Comparison of ENCODE assay signal across 16 cellular contexts in the genomic region with DNA sequence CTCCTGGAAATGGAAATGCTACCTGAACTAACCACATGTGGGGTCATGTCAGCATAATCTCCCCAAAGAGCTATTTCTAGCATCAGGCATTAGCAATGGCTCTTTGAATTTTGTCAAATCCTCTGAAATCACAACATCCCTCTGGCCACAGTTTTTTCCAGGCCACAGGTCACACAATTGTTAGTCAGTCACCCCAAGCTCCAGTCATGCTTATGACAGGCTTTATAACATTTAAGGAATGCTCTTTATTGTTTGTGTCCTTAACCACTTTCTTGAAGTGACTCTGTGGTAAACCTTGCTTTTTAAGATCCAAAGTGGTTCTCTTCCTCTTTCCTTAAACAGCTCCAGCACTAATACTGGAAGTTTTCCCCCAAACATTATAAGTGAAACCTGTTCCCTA.
"Had no signal": no experiment of that assay in that cellular context is flagged by ENCODE, and none has a peak within 500 bp of the region (broad histone marks: within the 10 kb centered on the region; RNA-seq: fewer than 3 reads in every experiment).

No MANE protein-coding gene starts in this region.

- H3K27me3 ChIP-seq: foreskin keratinocyte, heart left ventricle, neutrophil had no signal

- H3K4me1 Mint-ChIP-seq: naive thymus-derived CD8-positive, alpha-beta T cell had no signal

- DNase-seq: activated CD8-positive, alpha-beta memory T cell treated with anti-CD3 and anti-CD28 coated beads, Interleukin-2, amount 50 U/mL, for 48 hours; activated CD8-positive, alpha-beta T cell treated with anti-CD3 and anti-CD28 coated beads, Interleukin-2, amount 10 ng/mL, durations not matched to agents 7 days and 5 days; activated naive CD4-positive, alpha-beta T cell; aorta; foreskin keratinocyte; heart left ventricle; mucosa of descending colon; naive thymus-derived CD8-positive, alpha-beta T cell; psoas muscle; stimulated activated CD4-positive, alpha-beta T cell treated with anti-CD3 and anti-CD28 coated beads, Interleukin-2, amount 100 ng/mL, for 24 hours; stimulated activated naive CD4-positive, alpha-beta T cell; substantia nigra; T-helper 9 cell; trophoblast cell had no signal

- H3K4me3 ChIP-seq: cardiac muscle cell, heart left ventricle, mucosa of descending colon, psoas muscle had no signal

- H3K36me3 ChIP-seq: cardiac muscle cell, heart left ventricle, neutrophil had no signal

- H3K27ac Mint-ChIP-seq: activated CD8-positive, alpha-beta T cell treated with anti-CD3 and anti-CD28 coated beads, Interleukin-2, amount 10 ng/mL, durations not matched to agents 7 days and 5 days; naive thymus-derived CD8-positive, alpha-beta T cell had no signal

- H3K27ac ChIP-seq: cardiac muscle cell, foreskin keratinocyte, heart left ventricle, neutrophil, psoas muscle had no signal

- H3K36me3 Mint-ChIP-seq: naive thymus-derived CD8-positive, alpha-beta T cell had no signal

- H3K9me3 Mint-ChIP-seq: naive thymus-derived CD8-positive, alpha-beta T cell had no signal

- H3K4me3 Mint-ChIP-seq: activated CD8-positive, alpha-beta T cell treated with anti-CD3 and anti-CD28 coated beads, Interleukin-2, amount 10 ng/mL, durations not matched to agents 7 days and 5 days; naive thymus-derived CD8-positive, alpha-beta T cell had no signal

- H3K9me3 ChIP-seq: heart left ventricle, mucosa of descending colon, neutrophil, psoas muscle had no signal

- H3K4me1 ChIP-seq: foreskin keratinocyte, psoas muscle had no signal
